Comparison of ENCODE assay signal across 28 cellular contexts in genomic region chr22:42732071-42732470, GRCh38. TPM values are rescaled to one million over a fixed set of nuclear protein-coding genes. Genes with fewer than 3 reads are reported as not detected.
"Had no signal": no experiment of that assay in that cellular context is flagged by ENCODE, and none has a peak within 500 bp of the region (broad histone marks: within the 10 kb centered on the region; RNA-seq: fewer than 3 reads in every experiment).

No MANE protein-coding gene starts in this region.

- H3K36me3 ChIP-seq: heart left ventricle, left lung, lower lobe of right lung, pancreas, prostate gland, sigmoid colon, spleen, suprapubic skin, tibial nerve, upper lobe of left lung had no signal

- H3K9me3 ChIP-seq: heart left ventricle, left lung, lower lobe of right lung, pancreas, prostate gland, sigmoid colon, spleen, suprapubic skin, tibial nerve, upper lobe of left lung had no signal

- H3K4me1 Mint-ChIP-seq: immature natural killer cell; naive thymus-derived CD8-positive, alpha-beta T cell; nephron had no signal

- H3K4me3 Mint-ChIP-seq: immature natural killer cell; naive thymus-derived CD8-positive, alpha-beta T cell; nephron; neural crest cell; stimulated activated effector memory CD8-positive, alpha-beta T cell treated with anti-CD3 and anti-CD28 coated beads, Interleukin-12 subunit alpha, Interleukin-12 subunit beta, amount 100 ng/mL, for 72 hours; stimulated activated naive CD8-positive, alpha-beta T cell treated with anti-CD3 and anti-CD28 coated beads, Interleukin-15, Interleukin-2, amounts not matched to agents 100 ng/mL and 50 ng/mL, for 24 hours had no signal

- H3K9me3 Mint-ChIP-seq: immature natural killer cell; naive thymus-derived CD8-positive, alpha-beta T cell; nephron; neural crest cell; stimulated activated effector memory CD8-positive, alpha-beta T cell treated with anti-CD3 and anti-CD28 coated beads, Interleukin-12 subunit alpha, Interleukin-12 subunit beta, amount 100 ng/mL, for 72 hours; stimulated activated naive CD8-positive, alpha-beta T cell treated with anti-CD3 and anti-CD28 coated beads, Interleukin-15, Interleukin-2, amounts not matched to agents 100 ng/mL and 50 ng/mL, for 24 hours had no signal

- DNase-seq: heart left ventricle; hypothalamus; immature natural killer cell; kidney; left colon; left lung; lower lobe of right lung; mammary epithelial cell; mesenchymal stem cell; naive thymus-derived CD8-positive, alpha-beta T cell; pancreas; posterior cingulate gyrus; retina; right cardiac atrium; sigmoid colon; small intestine; spleen; stimulated activated CD4-positive, alpha-beta T cell treated with anti-CD3 and anti-CD28 coated beads, Interleukin-4, amount 100 ng/mL, for 24 hours; stimulated activated naive CD4-positive, alpha-beta T cell; upper lobe of left lung had no signal

- H3K4me1 ChIP-seq: heart left ventricle, pancreas, prostate gland, sigmoid colon, suprapubic skin had no signal

- H3K27ac ChIP-seq: heart left ventricle, left lung, lower lobe of right lung, pancreas, prostate gland, sigmoid colon, spleen, suprapubic skin, tibial nerve, upper lobe of left lung had no signal

- ATAC-seq: heart left ventricle; left colon; left lung; lower lobe of right lung; naive thymus-derived CD8-positive, alpha-beta T cell; pancreas; right cardiac atrium; stimulated activated effector memory CD8-positive, alpha-beta T cell treated with anti-CD3 and anti-CD28 coated beads, Interleukin-12 subunit alpha, Interleukin-12 subunit beta, amount 100 ng/mL, for 72 hours had no signal

- H3K4me3 ChIP-seq: heart left ventricle, left lung, lower lobe of right lung, pancreas, prostate gland, sigmoid colon, spleen, suprapubic skin, tibial nerve, upper lobe of left lung had no signal

- H3K36me3 Mint-ChIP-seq: immature natural killer cell; stimulated activated effector memory CD8-positive, alpha-beta T cell treated with anti-CD3 and anti-CD28 coated beads, Interleukin-12 subunit alpha, Interleukin-12 subunit beta, amount 100 ng/mL, for 72 hours had no signal

- H3K27me3 ChIP-seq: heart left ventricle, left lung, pancreas, sigmoid colon, spleen, suprapubic skin, tibial nerve, upper lobe of left lung had no signal

- H3K27ac Mint-ChIP-seq: immature natural killer cell; naive thymus-derived CD8-positive, alpha-beta T cell; nephron; stimulated activated effector memory CD8-positive, alpha-beta T cell treated with anti-CD3 and anti-CD28 coated beads, Interleukin-12 subunit alpha, Interleukin-12 subunit beta, amount 100 ng/mL, for 72 hours; stimulated activated naive CD8-positive, alpha-beta T cell treated with anti-CD3 and anti-CD28 coated beads, Interleukin-15, Interleukin-2, amounts not matched to agents 100 ng/mL and 50 ng/mL, for 24 hours had no signal

- FAIRE-seq: islet of Langerhans, kidney, pancreas, small intestine had no signal

RNA-seq across cellular contexts. Expression of gene A4GALT, which starts 11.4 kb away (rescaled TPM):
- total RNA-seq: naive thymus-derived CD8-positive, alpha-beta T cell had no signal
- polyA plus RNA-seq: naive thymus-derived CD8-positive, alpha-beta T cell had no signal
